12 cellular contexts compared by ENCODE assay signal in the genomic region with DNA sequence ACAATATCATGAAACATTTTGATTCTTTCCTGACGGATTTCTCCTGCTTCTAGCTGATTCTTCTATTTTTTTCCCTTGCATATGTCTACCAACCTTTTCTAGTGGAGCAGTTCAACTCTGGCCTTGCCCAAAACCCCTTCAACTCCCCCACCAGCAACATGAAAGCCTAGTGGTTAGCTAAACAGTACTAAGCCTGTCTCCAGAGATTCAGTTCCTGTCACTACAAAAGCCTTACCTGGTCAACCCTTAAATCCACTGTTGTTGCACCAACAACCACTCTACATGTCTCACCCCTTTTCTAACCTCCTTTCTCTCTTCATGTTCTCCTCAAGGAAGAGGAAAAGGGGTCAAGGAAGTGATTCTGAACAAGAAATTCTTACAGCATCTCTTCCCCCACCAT.
A peak's percentile ranks its signal among the peaks of the same experiment; 100 is the strongest.
DNase-seq lines count a peak whose midpoint lies in the region; ATAC-seq, FAIRE-seq and TF ChIP-seq lines count a peak whose summit lies in the region.
"Had no signal": no experiment of that assay in that cellular context is flagged by ENCODE, and none has a peak within 500 bp of the region (broad histone marks: within the 10 kb centered on the region; RNA-seq: fewer than 3 reads in every experiment).

No MANE protein-coding gene starts in this region.

- TF ChIP-seq RAD21 in IMR-90 (IDR thresholded peaks at IDR 0.05; ENCODE audit: low read length) = no peak

- H2BK20ac ChIP-seq in IMR-90 (ENCODE audit: low read depth, low read length) = no peak overlapping the region; the same call in 1 of the 2 replicates

- no peak overlapping the region for H3K9ac ChIP-seq in IMR-90 (ENCODE audit: low read depth, low read length)

- H2AK5ac ChIP-seq in IMR-90 (ENCODE audit: low read depth, low read length) = peak overlapping the region; percentile 35; the same call in 1 of the 2 replicates

- FAIRE-seq in GM12892 (lab: Jason Lieb, UNC) = peak; percentile 76

- no peaks in the 10 kb centered on the region for H4K20me1 ChIP-seq in IMR-90 (ENCODE audit: insufficient read depth, low read length)

- peak overlapping the region; percentile 48; the same call in 1 of the 2 replicates for H4K5ac ChIP-seq in IMR-90 (ENCODE audit: low read depth, low read length)

- H3K4me3 ChIP-seq in IMR-90 (ENCODE audit: insufficient read depth, low read depth, low read length) = no peak overlapping the region
- H3K4me3 ChIP-seq: right atrium auricular region, tibial nerve had no signal

- H3K36me3 ChIP-seq in IMR-90 (ENCODE audit: control insufficient read depth, insufficient read depth, low read length) = no peaks in the 10 kb centered on the region
- H3K36me3 ChIP-seq: right atrium auricular region, tibial nerve had no signal

- intact Hi-C loops in IMR-90 (cut with micrococcal nuclease) = no loop called here

- H3K18ac ChIP-seq in IMR-90 (ENCODE audit: low read depth, low read length) = peak overlapping the region; percentile 19; the same call in 1 of the 2 replicates

- no peak for DNase-seq in GM12892 (ENCODE audit: insufficient read length)
- no peak for DNase-seq in IMR-90
- no peak for DNase-seq in germinal center (ENCODE audit: low spot score)
- no peak for DNase-seq in amniotic stem cell (lab: John Stamatoyannopoulos, UW)
- DNase-seq in nucleus accumbens (lab: John Stamatoyannopoulos, UW) = no peak
- DNase-seq in substantia nigra (lab: John Stamatoyannopoulos, UW) = no peak
- DNase-seq: activated CD4-positive, alpha-beta T cell treated with anti-CD3 and anti-CD28 coated beads, Interleukin-2, amount 10 ng/mL, durations not matched to agents 7 days and 5 days; NCI-H1436 had no signal

- 0 out of 4 replicates have a peak overlapping the region, but pooled peaks of 1 of the 2 experiments have one; percentile 8 for H4K8ac ChIP-seq in IMR-90 (ENCODE audit: low read depth in 2 of 2, low read length in 2 of 2)

- no peak overlapping the region for H3K4ac ChIP-seq in IMR-90 (ENCODE audit: low read depth, low read length)

- H3K23ac ChIP-seq in IMR-90 (ENCODE audit: low read depth, low read length) = no peak overlapping the region

- H2BK15ac ChIP-seq in IMR-90 (ENCODE audit: low read depth, low read length) = no peak overlapping the region

- no TSS peak for BruUV-seq in IMR-90 (replicated peaks; lab: Mats Ljungman, UMichigan)

- H2AFZ ChIP-seq in IMR-90 (replicated peaks; ENCODE audit: low read length, poor library complexity) = no peak overlapping the region

- ATAC-seq in GM19468 (IDR thresholded peaks at IDR 0.05; ENCODE audit: extremely low read depth, unreplicated experiment) (peak; percentile 43), HG02884 (IDR thresholded peaks at IDR 0.05; ENCODE audit: unreplicated experiment) (peak; percentile 41), IMR-90 (ENCODE audit: low read depth) (no peak)

- WGBS in IMR-90 (ENCODE audit: extremely low coverage in 2 of 2, insufficient read length in 1 of 2), 2 experiments = no CpG with 5 or more reads among the region's 1 CpG

- dilution Hi-C loops in IMR-90 (cut with HindIII; ENCODE audit: low sequenced_read_pairs, unreplicated experiment) = no loop called here

- no peaks in the 10 kb centered on the region for H3K27me3 ChIP-seq in IMR-90 (ENCODE audit: control insufficient read depth, insufficient read depth, low read length)
- H3K27me3 ChIP-seq: right atrium auricular region, tibial nerve had no signal

- peak overlapping the region; percentile 42 for H2BK120ac ChIP-seq in IMR-90 (ENCODE audit: low read depth, low read length)

- H4K91ac ChIP-seq in IMR-90 (ENCODE audit: insufficient read depth, low read depth, low read length) = no peak overlapping the region

- POLR2A ChIA-PET in IMR-90 (lab: Charles Lee; ENCODE audit: unreplicated experiment) = interaction anchor here (0.6 kb wide), 1 partner anchor 61 kb away, joined by 11 read pairs; no protein-coding TSS in a partner anchor

- H3K14ac ChIP-seq in IMR-90 (replicated peaks; ENCODE audit: low read depth, low read length) = peak overlapping the region; percentile 76

- H3K4me1 ChIP-seq in IMR-90 (ENCODE audit: control insufficient read depth, insufficient read depth, low read length) = peaks cover 3% of the 10 kb centered on the region; the same call in 1 of the 2 replicates
- H3K4me1 ChIP-seq: right atrium auricular region had no signal

- no peak overlapping the region; the same call in 1 of the 2 replicates for H3K4me2 ChIP-seq in IMR-90 (ENCODE audit: low read depth, low read length)

- no peak overlapping the region for H2AK9ac ChIP-seq in IMR-90 (replicated peaks; ENCODE audit: low read depth, low read length, poor library complexity)

- no peak for TF ChIP-seq POLR2A in GM12892 (IDR thresholded peaks at IDR 0.05; ENCODE audit: low read depth, low read length)
- no peak for TF ChIP-seq POLR2A in IMR-90 (IDR thresholded peaks at IDR 0.05; ENCODE audit: low read depth, low read length)

- no peaks in the 10 kb centered on the region for H3K9me3 ChIP-seq in IMR-90 (ENCODE audit: control insufficient read depth, insufficient read depth, low read length)
- H3K9me3 ChIP-seq: right atrium auricular region, tibial nerve had no signal

- no peak overlapping the region for H3K56ac ChIP-seq in IMR-90 (ENCODE audit: extremely low read depth, insufficient read depth, low read length)

- no peak for TF ChIP-seq CTCF in IMR-90 (conservative IDR thresholded peaks at IDR 0.05; ENCODE audit: low read depth, low read length)

- H3K9me1 ChIP-seq in IMR-90 (ENCODE audit: insufficient read depth, low read length) = no peaks in the 10 kb centered on the region; the same call in 1 of the 2 replicates

- CTCF ChIA-PET in IMR-90 (lab: Yijun Ruan, JAX) = no interaction called here

- no peaks in the 10 kb centered on the region for H3K79me1 ChIP-seq in IMR-90 (ENCODE audit: low read depth in 1 of 2, low read length in 2 of 2)

- in situ Hi-C loops in IMR-90 (cut with MboI; ENCODE audit: low sequenced_read_pairs) = no loop called here

- no peak overlapping the region for H2BK5ac ChIP-seq in IMR-90 (ENCODE audit: low read depth, low read length, poor library complexity, severe bottlenecking)

- H3K27ac ChIP-seq in IMR-90 (ENCODE audit: insufficient read depth, low read length) (no peak overlapping the region), substantia nigra (ENCODE audit: low read depth, low read length, poor library complexity, severe bottlenecking) (no peak overlapping the region)
- H3K27ac ChIP-seq: right atrium auricular region had no signal

TF ChIP-seq in IMR-90, 13 proteins besides CTCF, POLR2A, EP300 and RAD21:
- TF ChIP-seq, protein P1, sequence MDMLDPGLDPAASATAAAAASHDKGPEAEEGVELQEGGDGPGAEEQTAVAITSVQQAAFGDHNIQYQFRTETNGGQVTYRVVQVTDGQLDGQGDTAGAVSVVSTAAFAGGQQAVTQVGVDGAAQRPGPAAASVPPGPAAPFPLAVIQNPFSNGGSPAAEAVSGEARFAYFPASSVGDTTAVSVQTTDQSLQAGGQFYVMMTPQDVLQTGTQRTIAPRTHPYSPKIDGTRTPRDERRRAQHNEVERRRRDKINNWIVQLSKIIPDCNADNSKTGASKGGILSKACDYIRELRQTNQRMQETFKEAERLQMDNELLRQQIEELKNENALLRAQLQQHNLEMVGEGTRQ (IDR thresholded peaks at IDR 0.05; ENCODE audit: low read depth, low read length) = no peak
- TF ChIP-seq MAFK (IDR thresholded peaks at IDR 0.05; ENCODE audit: low read depth, low read length) (no peak), MXI1 (IDR thresholded peaks at IDR 0.05; ENCODE audit: borderline replicate concordance, low read depth, low read length) (no peak), BHLHE40 (IDR thresholded peaks at IDR 0.05; ENCODE audit: low read depth, low read length) (no peak), RCOR1 (IDR thresholded peaks at IDR 0.05; ENCODE audit: insufficient replicate concordance, low read length) (no peak), SMC3 (IDR thresholded peaks at IDR 0.05; ENCODE audit: low read depth, low read length) (no peak), FOS (IDR thresholded peaks at IDR 0.05; ENCODE audit: low read depth, low read length) (no peak)
- TF ChIP-seq, protein P2, sequence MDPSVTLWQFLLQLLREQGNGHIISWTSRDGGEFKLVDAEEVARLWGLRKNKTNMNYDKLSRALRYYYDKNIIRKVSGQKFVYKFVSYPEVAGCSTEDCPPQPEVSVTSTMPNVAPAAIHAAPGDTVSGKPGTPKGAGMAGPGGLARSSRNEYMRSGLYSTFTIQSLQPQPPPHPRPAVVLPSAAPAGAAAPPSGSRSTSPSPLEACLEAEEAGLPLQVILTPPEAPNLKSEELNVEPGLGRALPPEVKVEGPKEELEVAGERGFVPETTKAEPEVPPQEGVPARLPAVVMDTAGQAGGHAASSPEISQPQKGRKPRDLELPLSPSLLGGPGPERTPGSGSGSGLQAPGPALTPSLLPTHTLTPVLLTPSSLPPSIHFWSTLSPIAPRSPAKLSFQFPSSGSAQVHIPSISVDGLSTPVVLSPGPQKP (IDR thresholded peaks at IDR 0.05; ENCODE audit: borderline replicate concordance, low read depth, low read length) = no peak
